Comparison of ENCODE assay signal across 8 cellular contexts in genomic region chr12:48682533-48682905, GRCh38. TPM values are rescaled to one million over a fixed set of nuclear protein-coding genes. Genes with fewer than 3 reads are reported as not detected.
DNase-seq lines count a peak whose midpoint lies in the region; ATAC-seq and TF ChIP-seq lines count a peak whose summit lies in the region.
"Not testable (repeated sequence)": the region's sequence is repeated elsewhere in the genome, so short reads cannot be mapped to it uniquely, and the experiment has no call there.

No MANE protein-coding gene starts in this region.

- not testable (repeated sequence) for H3K27me3 ChIP-seq in BLaER1; HL-60 (ENCODE audit: insufficient read depth, poor library complexity, severe bottlenecking); adrenal gland; left lung; neutrophil; testis

- peak overlapping the region; percentile 95 to 98 (median 96) for H3K4me3 Mint-ChIP-seq in T-cell

- H4K20me1 ChIP-seq in BLaER1, result peaks cover 38% of the 10 kb centered on the region

- TF ChIP-seq POLR2A in adrenal gland (IDR thresholded peaks at IDR 0.05); testis (IDR thresholded peaks at IDR 0.05): not testable (repeated sequence)

- H3K4me2 ChIP-seq in BLaER1, result peak overlapping the region; percentile 79

- H3K4me1 Mint-ChIP-seq in T-cell, result peaks cover 37 to 46% (median 38%) of the 10 kb centered on the region in 3 donors

- H3K9me3 Mint-ChIP-seq in T-cell, result not testable (repeated sequence)

- H3K27ac Mint-ChIP-seq in T-cell, result peak overlapping the region; percentile 98

- WGBS in adrenal gland, 4 donors, result 7 to 23% (median 17%) methylated on average over 16 to 19 of the region's 19 CpGs
- WGBS in testis, 2 donors, result 14 to 16% methylated on average over 19 of the region's 19 CpGs

- not testable (repeated sequence) for H3K27me3 Mint-ChIP-seq in T-cell

- H3K36me3 Mint-ChIP-seq in T-cell, result peaks cover 28% of the 10 kb centered on the region

- H3K36me3 ChIP-seq in BLaER1 (peaks cover 31% of the 10 kb centered on the region), adrenal gland (replicated peaks in 1 of 2) (peaks cover 0 to 12% of the 10 kb centered on the region in 2 donors), left lung (peaks cover 0 to 27% of the 10 kb centered on the region in 2 donors)
- not testable (repeated sequence) for H3K36me3 ChIP-seq in neutrophil; testis (ENCODE audit: low read depth, missing control alignments)

- not testable (repeated sequence) for H3K9me3 ChIP-seq in BLaER1; adrenal gland (replicated peaks in 1 of 3); left lung; neutrophil; testis

- CTCF ChIA-PET in T-cell (lab: Charles Lee), result interaction anchor here in 1 of 2 donors (1.1 to 1.3 kb wide), 2 partner anchors 34 to 169 kb away, joined by 3 to 4 read pairs; partner anchors contain the start of genes CCNT1 and DDX23

- POLR2A ChIA-PET in T-cell (lab: Charles Lee), result interaction anchor here (0.5 to 1.8 kb wide), 8 partner anchors 11 to 525 kb away, joined by 3 to 12 read pairs (median 4); partner anchors contain the start of genes ASB8 (in 1 of the 2) and DDX23 (in 1 of the 2)

- ATAC-seq in T-cell (replicated peaks in 1 of 4), result peak in 1 of 4 experiments; percentile 4
- not testable (repeated sequence) for ATAC-seq in left lung

- H3K9ac ChIP-seq in BLaER1, result peak overlapping the region; percentile 81

- intact Hi-C loops in adrenal gland (cut with DNase I); left lung (cut with DNase I); testis (cut with DNase I; ENCODE audit: low total_unique reads): not testable (repeated sequence)

- TF ChIP-seq CTCF in HL-60 (IDR thresholded peaks at IDR 0.05; ENCODE audit: insufficient read depth, low read length); adrenal gland (IDR thresholded peaks at IDR 0.05); left lung (IDR thresholded peaks at IDR 0.05); neutrophil (IDR thresholded peaks at IDR 0.05); testis (IDR thresholded peaks at IDR 0.05): not testable (repeated sequence)

- H3K4me3 ChIP-seq in BLaER1, result peak overlapping the region; percentile 91
- H3K4me3 ChIP-seq in HL-60 (replicated peaks; ENCODE audit: insufficient read depth, low read length), result peak overlapping the region; percentile 59
- H3K4me3 ChIP-seq in adrenal gland, result peak overlapping the region in 3 of 4 donors; percentile 62 to 86 (median 83)
- H3K4me3 ChIP-seq in left lung, result peak overlapping the region; percentile 65 to 76
- peak overlapping the region; percentile 83 to 95 for H3K4me3 ChIP-seq in neutrophil (ENCODE audit: low read depth in 1 of 2, low read length in 1 of 2)
- peak overlapping the region; percentile 72 to 97 for H3K4me3 ChIP-seq in testis

- H3K27ac ChIP-seq in BLaER1, result peak overlapping the region; percentile 96
- peak overlapping the region; percentile 54 for H3K27ac ChIP-seq in HL-60 (replicated peaks)
- peak overlapping the region in 2 of 5 donors; percentile 30 to 95 for H3K27ac ChIP-seq in adrenal gland
- H3K27ac ChIP-seq in epithelial cell of prostate, result peak overlapping the region; percentile 65
- H3K27ac ChIP-seq in left lung, result peak overlapping the region in 1 of 2 donors; percentile 92
- H3K27ac ChIP-seq in neutrophil, result peak overlapping the region; percentile 87
- H3K27ac ChIP-seq in testis, result peak overlapping the region in 1 of 2 donors; percentile 53

- DNase-seq in HL-60 (ENCODE audit: low read depth in 1 of 2, low spot score in 1 of 2); adrenal gland; epithelial cell of prostate (ENCODE audit: low read depth, low spot score); left lung; testis: not testable (repeated sequence)
- DNase-seq in T-cell, result peak in 1 of 34 experiments; percentile 4

- H3K4me1 ChIP-seq in BLaER1 (peaks cover 44% of the 10 kb centered on the region), adrenal gland (replicated peaks in 1 of 2) (peaks cover 30 to 37% of the 10 kb centered on the region in 2 donors), left lung (peaks cover 34 to 45% of the 10 kb centered on the region in 2 donors), neutrophil (ENCODE audit: control insufficient read depth in 1 of 2, insufficient read depth in 1 of 2, low read depth in 1 of 2, low read length in 1 of 2) (peaks cover 48 to 49% of the 10 kb centered on the region in 2 experiments), testis (peaks cover 15% of the 10 kb centered on the region)

RNA-seq across cellular contexts. Expression of gene KANSL2, which starts 0.5 kb away (rescaled TPM):
- 100 to 1,000 TPM in 2 of 5 donors, 10 to 100 TPM in 3; 64.1 to 118 (median 66.4) TPM for total RNA-seq in T-cell
- total RNA-seq in adrenal gland, result 10 to 100 TPM; 21.3 to 67.6 (median 29.5) TPM
- 10 to 100 TPM; 23.9 to 24.3 (median 24.1) TPM for polyA plus RNA-seq in adrenal gland
- 10 to 100 TPM; 28.0 to 30.6 TPM for total RNA-seq in left lung
- 10 to 100 TPM; 84.8 to 98.4 TPM for total RNA-seq in testis
- polyA plus RNA-seq in testis (ENCODE audit: insufficient read depth, low read depth, low replicate concordance), result 57.0 TPM

RNA-seq across cellular contexts. Expression of gene CCNT1, which starts 34.0 kb away (rescaled TPM):
- total RNA-seq in T-cell (100 to 1,000 TPM in 2 of 5 donors, 10 to 100 TPM in 3; 49.6 to 109 (median 57.7) TPM), adrenal gland (10 to 100 TPM; 14.0 to 49.6 (median 30.5) TPM), left lung (10 to 100 TPM; 28.7 to 36.2 TPM), testis (10 to 100 TPM; 50.2 to 53.5 TPM)
- polyA plus RNA-seq in adrenal gland (10 to 100 TPM in 1 of 3 donors, 1 to 10 TPM in 2; 5.4 to 22.6 (median 5.7) TPM), testis (ENCODE audit: insufficient read depth, low read depth, low replicate concordance) (42.0 TPM)
